8 cellular contexts compared by ENCODE assay signal in the genomic region with DNA sequence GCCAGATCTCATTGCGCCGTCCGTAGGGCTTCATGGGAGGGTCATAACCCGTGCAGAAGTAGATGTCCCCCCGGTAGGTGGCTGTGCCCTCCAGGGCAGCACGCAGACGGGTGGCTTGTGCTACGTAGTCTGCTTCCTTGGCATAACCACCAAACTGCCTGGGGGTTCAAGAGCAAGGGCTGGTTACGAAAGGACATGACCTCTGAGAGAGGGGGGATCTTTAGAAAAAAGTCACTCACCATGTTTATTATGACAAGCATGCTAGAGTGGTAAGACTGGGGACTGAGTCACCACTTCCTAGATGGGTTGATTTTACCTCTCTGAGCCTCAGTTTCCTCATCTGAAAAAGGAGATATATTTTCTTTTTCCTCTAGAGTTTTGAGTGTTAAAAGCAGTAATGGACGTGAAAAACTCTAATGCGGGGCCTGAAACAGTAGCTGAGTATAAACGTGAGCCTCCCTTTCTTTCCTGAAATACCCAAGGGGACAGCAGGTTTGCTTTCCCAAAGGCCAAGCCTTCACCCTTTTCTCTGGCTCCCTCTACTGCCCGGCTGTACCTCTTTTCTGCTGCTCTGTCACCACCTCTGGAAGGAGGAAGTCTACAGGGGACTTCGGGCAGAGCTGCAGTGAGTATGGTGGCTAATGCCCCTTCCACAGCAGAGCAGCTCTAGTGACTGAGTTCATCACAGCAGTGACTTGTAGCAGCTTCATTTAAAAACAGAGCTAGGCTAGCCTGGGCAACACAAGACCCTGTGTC. TPM values are rescaled to one million over a fixed set of nuclear protein-coding genes. Genes with fewer than 3 reads are reported as not detected.
DNase-seq lines count a peak whose midpoint lies in the region; ATAC-seq, FAIRE-seq and TF ChIP-seq lines count a peak whose summit lies in the region.

No MANE protein-coding gene starts in this region.

- intact Hi-C loops in pancreas (cut with DNase I): no loop called here

- ATAC-seq in pancreas (peak in 3 of 4 donors; percentile 48 to 66 (median 56)), HG02852 (IDR thresholded peaks at IDR 0.05; ENCODE audit: unreplicated experiment) (no peak)

- no peaks in the 10 kb centered on the region for H3K4me1 ChIP-seq in pancreas

- 88 to 89% methylated on average over 14 of the region's 14 CpGs for WGBS in pancreas, 2 donors

- H3K36me3 ChIP-seq in pancreas: peaks cover 3 to 59% (median 19%) of the 10 kb centered on the region in 3 donors

- H3K27ac ChIP-seq in pancreas: no peak overlapping the region

- peak; percentile 24 to 52 for DNase-seq in NCI-H524 (lab: John Stamatoyannopoulos, UW)
- no peak for DNase-seq in NCI-H524 treated with DMSO at 0.1 percent for 48 hours (lab: John Stamatoyannopoulos, UW)
- peak; percentile 18 for DNase-seq in NOMO-1 treated with DMSO at 0.1 percent for 48 hours (lab: John Stamatoyannopoulos, UW; ENCODE audit: unreplicated experiment)
- peak; percentile 52 for DNase-seq in epithelial cell of esophagus (ENCODE audit: low read depth)
- no peak for DNase-seq in pancreas
- DNase-seq in NCI-H2196 (lab: John Stamatoyannopoulos, UW; ENCODE audit: unreplicated experiment): no peak
- no peak for DNase-seq in dedifferentiated amniotic fluid mesenchymal stem cell (ENCODE audit: extremely low spot score)

- TF ChIP-seq CTCF in epithelial cell of esophagus (IDR thresholded peaks at IDR 0.05; ENCODE audit: insufficient read depth, low read depth, low read length, missing control alignments): peak; percentile 56
- TF ChIP-seq CTCF in pancreas (IDR thresholded peaks at IDR 0.05): no peak

- no peaks in the 10 kb centered on the region for H3K27me3 ChIP-seq in pancreas

- no peak for FAIRE-seq in pancreas (lab: Jason Lieb, UNC)

- no peaks in the 10 kb centered on the region for H3K9me3 ChIP-seq in pancreas

- H3K4me3 ChIP-seq in epithelial cell of esophagus (ENCODE audit: low read length) (no peak overlapping the region), pancreas (no peak overlapping the region)

RNA-seq across cellular contexts. Expression of gene GPRC5D, which starts 23.5 kb away (rescaled TPM):
- total RNA-seq in pancreas: under 1 TPM in 1 of 6 donors, not detected in 5; 0.24 TPM
- under 1 TPM; 0.33 to 0.42 TPM for polyA plus RNA-seq in pancreas

RNA-seq across cellular contexts. Expression of gene HEBP1, which starts 24.6 kb away (rescaled TPM):
- total RNA-seq in pancreas: 10 to 100 TPM; 37.4 to 57.6 (median 49.1) TPM
- polyA plus RNA-seq in pancreas: 10 to 100 TPM; 25.8 to 41.6 TPM

Comparison
In these comparisons a context has a peak if more than half of its experiments do, and no peak if none do; other contexts are left out.
1. DNase-seq: peak in NCI-H524 (2 of 2), NOMO-1 treated with DMSO at 0.1 percent for 48 hours (single experiment) and epithelial cell of esophagus (single experiment); none in NCI-H524 treated with DMSO at 0.1 percent for 48 hours (single experiment), pancreas (0 of 6), NCI-H2196 (single experiment) and dedifferentiated amniotic fluid mesenchymal stem cell (single experiment).